In the genomic region with DNA sequence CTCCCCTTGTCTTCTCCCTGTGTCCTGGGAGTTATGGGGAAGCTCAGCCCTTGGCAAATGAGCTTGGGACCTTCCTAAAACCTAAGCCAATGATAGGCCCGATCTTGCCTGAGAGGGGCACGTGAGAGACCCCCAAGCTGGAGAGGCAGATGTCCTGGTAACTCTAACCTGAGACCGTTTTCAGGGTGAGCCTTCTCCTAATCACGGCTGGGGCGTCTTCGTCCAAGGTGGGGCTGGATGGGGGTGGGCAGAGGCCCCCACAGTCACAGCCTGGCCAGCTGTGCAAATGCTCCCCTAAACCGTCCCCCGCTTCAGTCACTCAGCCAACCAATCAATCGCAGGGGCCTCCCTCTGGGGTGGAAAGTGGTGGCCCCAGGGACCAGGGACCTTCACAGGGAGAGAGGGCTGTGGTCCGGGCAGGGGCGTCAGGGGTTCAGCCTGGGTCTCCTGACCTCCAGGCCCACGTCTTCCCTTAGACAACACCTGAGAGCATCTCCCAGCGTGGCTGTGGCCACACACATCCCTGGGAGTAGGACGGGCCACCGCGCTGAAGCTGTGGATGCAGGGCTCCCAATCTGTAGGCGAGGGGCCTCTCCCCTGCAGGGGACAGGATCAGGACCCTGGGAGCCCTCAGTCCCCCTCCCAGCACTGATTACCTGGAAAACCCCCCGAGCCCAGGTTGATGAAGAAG, we compare ENCODE assay signal across 8 cellular contexts. TPM values are rescaled to one million over a fixed set of nuclear protein-coding genes. Genes with fewer than 3 reads are reported as not detected.
DNase-seq lines count a peak whose midpoint lies in the region; ATAC-seq, FAIRE-seq and TF ChIP-seq lines count a peak whose summit lies in the region.

No MANE protein-coding gene starts in this region.

- FAIRE-seq in HTR-8/SVneo (lab: Jason Lieb, UNC), result no peak

- H3F3A ChIP-seq in GM23248 (ENCODE audit: insufficient read depth), result no peaks in the 10 kb centered on the region; the same call in 1 of the 2 replicates

- DNase-seq in GM23248 (no peak), Calu3 (no peak), HTR-8/SVneo (ENCODE audit: insufficient read length, low spot score) (no peak), RWPE1 (ENCODE audit: low spot score) (no peak), GM10248 (ENCODE audit: extremely low spot score) (no peak)
- no peak for DNase-seq in activated T-cell treated with anti-CD3 and anti-CD28 coated beads, Interleukin-2, amount 50 U/mL, for 4 hours

- H3K9ac ChIP-seq in GM23248, result no peak overlapping the region
- no peak overlapping the region for H3K9ac ChIP-seq in iPS-15b (ENCODE audit: low read depth, low read length)
- H3K9ac ChIP-seq in skeletal muscle tissue (ENCODE audit: low read depth in 1 of 3, low read length in 3 of 3), result peak overlapping the region in 2 of 3 donors; percentile 64 to 71

- peak overlapping the region; percentile 66 for H3K4me2 ChIP-seq in GM23248 (ENCODE audit: unreplicated experiment)

- no peaks in the 10 kb centered on the region for H3K27me3 ChIP-seq in GM23248 (replicated peaks; ENCODE audit: insufficient read depth)
- peaks cover 55% of the 10 kb centered on the region for H3K27me3 ChIP-seq in iPS-15b (ENCODE audit: control insufficient read depth, insufficient read depth, low read length)
- no peaks in the 10 kb centered on the region for H3K27me3 ChIP-seq in skeletal muscle tissue (ENCODE audit: control insufficient read depth in 3 of 3, insufficient read depth in 3 of 3, low read length in 3 of 3)

- 66 to 68% methylated on average over 18 of the region's 18 CpGs for WGBS in GM23248 (ENCODE audit: low coverage in 1 of 2, low lambda C conversion rate in 2 of 2, missing lambda C conversion rate in 2 of 2), 2 experiments

- peak overlapping the region; percentile 58 for H3K4me3 Mint-ChIP-seq in activated T-cell treated with anti-CD3 and anti-CD28 coated beads, Interleukin-2, amount 50 U/mL, for 4 hours
- no peak overlapping the region for H3K4me3 Mint-ChIP-seq in Calu3 (ENCODE audit: low read depth, unreplicated experiment)

- H3K36me3 ChIP-seq in GM23248 (ENCODE audit: low read depth) (no peaks in the 10 kb centered on the region), iPS-15b (ENCODE audit: control insufficient read depth, insufficient read depth, low read length) (no peaks in the 10 kb centered on the region), skeletal muscle tissue (ENCODE audit: control insufficient read depth in 3 of 3, insufficient read depth in 3 of 3, low read length in 3 of 3) (no peaks in the 10 kb centered on the region)

- H3K4me1 Mint-ChIP-seq in activated T-cell treated with anti-CD3 and anti-CD28 coated beads, Interleukin-2, amount 50 U/mL, for 4 hours (ENCODE audit: low read depth), result peaks cover 12% of the 10 kb centered on the region
- H3K4me1 Mint-ChIP-seq in Calu3 (ENCODE audit: low read depth, unreplicated experiment), result no peaks in the 10 kb centered on the region

- H3K27ac ChIP-seq in GM23248 (no peak overlapping the region), skeletal muscle tissue (ENCODE audit: low read depth, low read length) (no peak overlapping the region), RWPE1 (no peak overlapping the region)

- ATAC-seq in activated T-cell treated with anti-CD3 and anti-CD28 coated beads, Interleukin-2, amount 50 U/mL, for 4 hours, result no peak

- H3K9me2 ChIP-seq in GM23248 (ENCODE audit: insufficient read depth), result no peaks in the 10 kb centered on the region

- H3K27me3 Mint-ChIP-seq in activated T-cell treated with anti-CD3 and anti-CD28 coated beads, Interleukin-2, amount 50 U/mL, for 4 hours (ENCODE audit: low read depth), result peaks cover 34% of the 10 kb centered on the region
- H3K27me3 Mint-ChIP-seq in Calu3 (ENCODE audit: unreplicated experiment), result peaks cover 29% of the 10 kb centered on the region

- BruUV-seq in Calu3 (replicated peaks; lab: Mats Ljungman, UMichigan), result no TSS peak

- no peaks in the 10 kb centered on the region for H4K20me1 ChIP-seq in GM23248 (ENCODE audit: insufficient read depth)

- in situ Hi-C loops in GM23248 (cut with MboI), result no loop called here

- intact Hi-C loops in Calu3 (cut with micrococcal nuclease; ENCODE audit: unreplicated experiment), result loop anchor here (5.0 to 10.0 kb wide), 2 partner anchors 187 to 230 kb away; partner anchors contain the start of gene SLC38A10

- no peak for TF ChIP-seq CTCF in Calu3 (IDR thresholded peaks at IDR 0.05; ENCODE audit: unreplicated experiment)
- TF ChIP-seq CTCF in RWPE1 (conservative IDR thresholded peaks at IDR 0.05; ENCODE audit: low read depth), result no peak
- TF ChIP-seq CTCF in GM10248 (IDR thresholded peaks at IDR 0.05; ENCODE audit: control extremely low read depth, extremely low read depth, low read depth, missing control alignments), result no peak

- no peaks in the 10 kb centered on the region for H3K9me3 Mint-ChIP-seq in activated T-cell treated with anti-CD3 and anti-CD28 coated beads, Interleukin-2, amount 50 U/mL, for 4 hours
- H3K9me3 Mint-ChIP-seq in Calu3 (ENCODE audit: low read depth, unreplicated experiment), result peaks cover 3% of the 10 kb centered on the region

- POLR2A ChIA-PET in RWPE1 (lab: Yijun Ruan, JAX; ENCODE audit: low non-redundant PET) (no interaction called here), GM10248 (lab: Yijun Ruan, JAX) (no interaction called here)

- no peak overlapping the region for H3K27ac Mint-ChIP-seq in Calu3 (ENCODE audit: unreplicated experiment)

- CTCF ChIA-PET in Calu3 (lab: Charles Lee), result interaction anchor here (0.6 kb wide), 1 partner anchor 35 kb away, joined by 3 read pairs; no protein-coding TSS in a partner anchor
- CTCF ChIA-PET in RWPE1 (lab: Yijun Ruan, JAX), result interaction anchor here (0.5 to 0.7 kb wide), 4 partner anchors 9 to 229 kb away, joined by 3 read pairs; no protein-coding TSS in a partner anchor
- CTCF ChIA-PET in GM10248 (lab: Yijun Ruan, JAX), result interaction anchor here (1.5 to 5.0 kb wide), 2 partner anchors 70 to 190 kb away, joined by 3 to 37 read pairs; no protein-coding TSS in a partner anchor

- no peaks in the 10 kb centered on the region for H3K79me2 ChIP-seq in GM23248 (ENCODE audit: insufficient read depth)

- no peaks in the 10 kb centered on the region for H3K36me3 Mint-ChIP-seq in activated T-cell treated with anti-CD3 and anti-CD28 coated beads, Interleukin-2, amount 50 U/mL, for 4 hours (ENCODE audit: insufficient read depth)
- peaks cover 3% of the 10 kb centered on the region for H3K36me3 Mint-ChIP-seq in Calu3 (ENCODE audit: insufficient read depth, unreplicated experiment)

- H3K4me1 ChIP-seq in GM23248 (ENCODE audit: insufficient read depth) (no peaks in the 10 kb centered on the region), iPS-15b (ENCODE audit: control insufficient read depth, insufficient read depth, low read length) (peaks cover 2% of the 10 kb centered on the region), skeletal muscle tissue (ENCODE audit: control insufficient read depth in 3 of 3, insufficient read depth in 3 of 3, low read length in 3 of 3) (peaks cover 29 to 44% (median 43%) of the 10 kb centered on the region in 3 donors)

- peak overlapping the region; percentile 66 for H2AFZ ChIP-seq in GM23248

- H3K4me3 ChIP-seq in GM23248 (peak overlapping the region; percentile 58), iPS-15b (ENCODE audit: low read depth, low read length) (peak overlapping the region; percentile 26), skeletal muscle tissue (ENCODE audit: low read length in 3 of 3) (peak overlapping the region; percentile 48 to 71 (median 62))

- H3K9me3 ChIP-seq in GM23248 (ENCODE audit: low read depth) (no peaks in the 10 kb centered on the region), iPS-15b (ENCODE audit: control insufficient read depth, insufficient read depth, low read length) (no peaks in the 10 kb centered on the region), skeletal muscle tissue (ENCODE audit: control insufficient read depth in 3 of 3, low read length in 3 of 3) (no peaks in the 10 kb centered on the region)

RNA-seq across cellular contexts. Expression of gene ACTG1, which starts 30.6 kb away (rescaled TPM):
- 8,476 and 9,349 TPM in 2 replicates for total RNA-seq in GM23248 (2014; rRNA removed; shearing (Covaris generic))
- polyA plus RNA-seq in GM23248 (2016; fragmentation: Nextera tagmentation; extraction: Ambion mirVana), result 3,778 and 3,933 TPM in 2 replicates
- total RNA-seq in activated T-cell treated with anti-CD3 and anti-CD28 coated beads, Interleukin-2, amount 50 U/mL, for 4 hours, result 1,000 to 10,000 TPM; 3,953 to 4,676 (median 4,016) TPM
- 1,613 TPM for total RNA-seq in skeletal muscle tissue
- 2,184 and 2,327 TPM in 2 replicates for total RNA-seq in Calu3 (2022)

RNA-seq across cellular contexts. Expression of gene FSCN2, which starts 46.2 kb away (rescaled TPM):
- total RNA-seq in GM23248 (2014; rRNA removed; shearing (Covaris generic)), result 2.3 and 3.2 TPM in 2 replicates
- polyA plus RNA-seq in GM23248 (2016; fragmentation: Nextera tagmentation; extraction: Ambion mirVana), result 0.23 and 0.48 TPM in 2 replicates
- total RNA-seq in activated T-cell treated with anti-CD3 and anti-CD28 coated beads, Interleukin-2, amount 50 U/mL, for 4 hours, result under 1 TPM in 2 of 3 donors, not detected in 1; 0.33 to 0.58 TPM
- total RNA-seq in skeletal muscle tissue, result 1.0 TPM
- total RNA-seq in Calu3 (2022), result 5.5 and 7.0 TPM in 2 replicates

Comparison
In these comparisons a context has a peak if more than half of its experiments do, and no peak if none do; other contexts are left out.
1. H3K9ac ChIP-seq: peak in skeletal muscle tissue (2 of 3); none in GM23248 (single experiment) and iPS-15b (single experiment).
2. Peak in every context shown above with its lines, with median percentiles within 50 percentile points of each other: H3K4me3 ChIP-seq.